In the genomic region with DNA sequence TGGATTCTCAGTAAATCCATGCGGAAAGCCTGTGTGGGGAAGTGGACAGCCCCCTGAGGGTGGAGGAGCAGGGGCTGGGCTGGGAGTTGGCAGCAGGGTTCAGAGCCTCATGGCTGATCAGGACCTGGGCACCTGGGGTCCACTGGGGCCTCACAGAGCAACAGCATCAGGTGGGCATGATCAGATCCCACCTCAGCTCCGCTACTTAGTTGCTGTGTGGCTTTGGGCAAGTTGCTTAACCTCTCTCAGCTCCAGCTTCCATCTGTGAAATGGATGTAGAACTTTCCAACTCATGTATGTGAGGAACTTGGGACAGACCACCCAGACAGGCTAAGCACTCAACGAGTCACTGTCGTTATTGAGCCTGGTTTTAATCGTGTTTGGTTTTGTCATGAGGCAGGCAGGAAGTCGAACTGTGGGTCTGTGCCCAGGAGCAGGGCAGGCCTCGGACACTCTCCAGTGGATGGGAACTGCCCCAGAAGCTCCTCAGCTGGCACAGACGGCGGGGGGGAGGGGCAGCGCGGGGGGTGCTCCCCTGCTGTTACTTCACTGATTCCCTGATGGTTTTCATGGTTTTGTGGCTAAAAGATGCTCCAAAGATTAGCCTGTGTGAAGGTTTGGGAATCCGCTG, we compare ENCODE assay signal across 2 cellular contexts.
TF ChIP-seq lines count a peak whose summit lies in the region.

No MANE protein-coding gene starts in this region.

TF ChIP-seq in HCT116, 20 proteins besides CTCF, POLR2A, EP300 and RAD21:
- TF ChIP-seq YY1 (IDR thresholded peaks at IDR 0.05; ENCODE audit: extremely low read depth, insufficient replicate concordance, low read depth, low read length) (no peak), ZNF274 (IDR thresholded peaks at IDR 0.05; ENCODE audit: low read depth, low read length) (no peak), SRF (IDR thresholded peaks at IDR 0.05; ENCODE audit: low read depth) (no peak), SP1 (IDR thresholded peaks at IDR 0.05; ENCODE audit: low read depth) (no peak), EZH2 (IDR thresholded peaks at IDR 0.05) (no peak), SIN3A (IDR thresholded peaks at IDR 0.05; ENCODE audit: low read depth) (no peak), ELF1 (IDR thresholded peaks at IDR 0.05; ENCODE audit: borderline replicate concordance, low read depth) (no peak)
- TF ChIP-seq, protein P1, sequence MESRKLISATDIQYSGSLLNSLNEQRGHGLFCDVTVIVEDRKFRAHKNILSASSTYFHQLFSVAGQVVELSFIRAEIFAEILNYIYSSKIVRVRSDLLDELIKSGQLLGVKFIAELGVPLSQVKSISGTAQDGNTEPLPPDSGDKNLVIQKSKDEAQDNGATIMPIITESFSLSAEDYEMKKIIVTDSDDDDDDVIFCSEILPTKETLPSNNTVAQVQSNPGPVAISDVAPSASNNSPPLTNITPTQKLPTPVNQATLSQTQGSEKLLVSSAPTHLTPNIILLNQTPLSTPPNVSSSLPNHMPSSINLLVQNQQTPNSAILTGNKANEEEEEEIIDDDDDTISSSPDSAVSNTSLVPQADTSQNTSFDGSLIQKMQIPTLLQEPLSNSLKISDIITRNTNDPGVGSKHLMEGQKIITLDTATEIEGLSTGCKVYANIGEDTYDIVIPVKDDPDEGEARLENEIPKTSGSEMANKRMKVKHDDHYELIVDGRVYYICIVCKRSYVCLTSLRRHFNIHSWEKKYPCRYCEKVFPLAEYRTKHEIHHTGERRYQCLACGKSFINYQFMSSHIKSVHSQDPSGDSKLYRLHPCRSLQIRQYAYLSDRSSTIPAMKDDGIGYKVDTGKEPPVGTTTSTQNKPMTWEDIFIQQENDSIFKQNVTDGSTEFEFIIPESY (IDR thresholded peaks at IDR 0.05; ENCODE audit: extremely low read depth, insufficient replicate concordance, low read length) = no peak
TF ChIP-seq in HCT116: peak in this region for 0.

TF ChIP-seq in K562, 482 proteins besides CTCF, POLR2A, EP300 and RAD21:
- TF ChIP-seq ZFP36 (IDR thresholded peaks at IDR 0.05; ENCODE audit: low read depth, low read length, partially characterized antibody) = peak; percentile 66
- TF ChIP-seq KDM1A (IDR thresholded peaks at IDR 0.05) = 0 out of 4 replicates have a peak, but pooled peaks of 1 of the 2 experiments have one; percentile 15
- peak; percentile 46 for TF ChIP-seq RBM25 (IDR thresholded peaks at IDR 0.05; ENCODE audit: low read depth, low read length, severe bottlenecking)
- TF ChIP-seq, protein P2, sequence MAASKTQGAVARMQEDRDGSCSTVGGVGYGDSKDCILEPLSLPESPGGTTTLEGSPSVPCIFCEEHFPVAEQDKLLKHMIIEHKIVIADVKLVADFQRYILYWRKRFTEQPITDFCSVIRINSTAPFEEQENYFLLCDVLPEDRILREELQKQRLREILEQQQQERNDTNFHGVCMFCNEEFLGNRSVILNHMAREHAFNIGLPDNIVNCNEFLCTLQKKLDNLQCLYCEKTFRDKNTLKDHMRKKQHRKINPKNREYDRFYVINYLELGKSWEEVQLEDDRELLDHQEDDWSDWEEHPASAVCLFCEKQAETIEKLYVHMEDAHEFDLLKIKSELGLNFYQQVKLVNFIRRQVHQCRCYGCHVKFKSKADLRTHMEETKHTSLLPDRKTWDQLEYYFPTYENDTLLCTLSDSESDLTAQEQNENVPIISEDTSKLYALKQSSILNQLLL (CRISPR knock-in tag; IDR thresholded peaks at IDR 0.05; ENCODE audit: borderline replicate concordance) = no peak
- TF ChIP-seq ZC3H8 (IDR thresholded peaks at IDR 0.05) = no peak
TF ChIP-seq in K562: peak in this region for 3.
